ENCODE assay signal across 1 cellular context in the genomic region with DNA sequence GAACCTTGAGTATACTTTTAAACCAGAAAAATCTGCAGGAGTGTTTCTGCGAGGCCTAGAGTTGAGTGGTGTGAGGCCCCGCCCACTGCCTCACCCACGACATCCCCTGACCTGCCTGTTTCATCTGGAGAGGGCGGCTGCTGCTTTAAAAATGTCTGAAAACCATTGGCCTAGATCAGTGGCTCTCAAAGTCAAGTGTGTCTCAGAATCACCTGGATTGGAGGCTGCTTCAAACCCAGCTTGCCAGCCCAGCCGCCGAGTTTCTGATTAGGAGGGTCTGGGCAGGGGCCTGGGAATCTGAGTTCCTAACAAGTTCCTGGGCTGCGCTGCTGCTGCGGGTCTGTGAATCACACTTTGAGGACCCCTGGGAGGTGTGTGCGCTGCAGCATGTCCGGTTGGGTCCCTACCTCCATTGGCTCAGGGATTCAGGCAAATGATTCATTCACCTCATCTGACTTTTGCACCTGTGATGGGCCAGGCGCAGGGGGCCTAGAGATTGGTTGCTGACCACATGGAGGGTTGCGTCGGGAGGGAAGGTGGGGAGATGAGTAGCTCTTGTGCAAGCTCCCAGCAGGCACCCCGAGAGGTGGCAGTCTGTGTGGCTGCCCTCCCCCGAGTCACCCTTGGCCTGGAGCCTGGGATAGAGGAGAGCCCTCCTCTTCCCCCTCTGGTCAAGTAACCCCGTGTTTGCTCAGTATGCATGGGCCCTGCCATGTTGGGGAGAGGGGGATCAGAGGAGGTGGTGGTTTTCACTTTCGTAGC.
TF ChIP-seq lines count a peak whose summit lies in the region.

No MANE protein-coding gene starts in this region.

TF ChIP-seq in K562, 482 proteins besides CTCF, POLR2A, EP300 and RAD21:
- TF ChIP-seq EP400 (IDR thresholded peaks at IDR 0.05) (no peak), POLR2G (IDR thresholded peaks at IDR 0.05; ENCODE audit: low read depth, low read length) (0 out of 2 replicates have a peak, but pooled peaks have one; percentile 20), POLR2AphosphoS5 (IDR thresholded peaks at IDR 0.05; ENCODE audit: control insufficient read depth, insufficient read depth, low read depth, low read length) (no peak), ZZZ3 (IDR thresholded peaks at IDR 0.05) (no peak), ETV6 (IDR thresholded peaks at IDR 0.05; ENCODE audit: borderline replicate concordance in 1 of 2, low read depth in 2 of 2, low read length in 1 of 2) (no peak), ETV6 (CRISPR knock-in tag; IDR thresholded peaks at IDR 0.05; ENCODE audit: borderline replicate concordance) (no peak)
- TF ChIP-seq, protein P1, sequence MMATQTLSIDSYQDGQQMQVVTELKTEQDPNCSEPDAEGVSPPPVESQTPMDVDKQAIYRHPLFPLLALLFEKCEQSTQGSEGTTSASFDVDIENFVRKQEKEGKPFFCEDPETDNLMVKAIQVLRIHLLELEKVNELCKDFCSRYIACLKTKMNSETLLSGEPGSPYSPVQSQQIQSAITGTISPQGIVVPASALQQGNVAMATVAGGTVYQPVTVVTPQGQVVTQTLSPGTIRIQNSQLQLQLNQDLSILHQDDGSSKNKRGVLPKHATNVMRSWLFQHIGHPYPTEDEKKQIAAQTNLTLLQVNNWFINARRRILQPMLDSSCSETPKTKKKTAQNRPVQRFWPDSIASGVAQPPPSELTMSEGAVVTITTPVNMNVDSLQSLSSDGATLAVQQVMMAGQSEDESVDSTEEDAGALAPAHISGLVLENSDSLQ (IDR thresholded peaks at IDR 0.05), result peak; percentile 38; the same call in 1 of the 2 replicates
TF ChIP-seq in K562: peak in this region for 2.
